Comparison of ENCODE assay signal across 1 cellular context in genomic region chr21:16589046-16589445, GRCh38.
TF ChIP-seq lines count a peak whose summit lies in the region.

No MANE protein-coding gene starts in this region.

TF ChIP-seq in HEK293, 187 proteins besides CTCF, POLR2A, EP300 and RAD21 (continued from another document):
- TF ChIP-seq ZNF518A (tag by site-specific recombination; conservative IDR thresholded peaks at IDR 0.05; ENCODE audit: low read depth) (no peak), IKZF3 (tag by site-specific recombination; IDR thresholded peaks at IDR 0.05) (no peak), ZNF350 (tag by site-specific recombination; IDR thresholded peaks at IDR 0.05) (no peak), ZNF19 (tag by site-specific recombination; IDR thresholded peaks at IDR 0.05; ENCODE audit: low read depth) (no peak), GLI2 (tag by site-specific recombination; IDR thresholded peaks at IDR 0.05; ENCODE audit: borderline replicate concordance, low read depth) (no peak), PBX3 (CRISPR knock-in tag; IDR thresholded peaks at IDR 0.05) (no peak), RBAK (tag by site-specific recombination; IDR thresholded peaks at IDR 0.05) (no peak), BCL11B (tag by site-specific recombination; IDR thresholded peaks at IDR 0.05; ENCODE audit: low read depth) (no peak), REPIN1 (tag by site-specific recombination; IDR thresholded peaks at IDR 0.05; ENCODE audit: low read depth) (no peak)
